In the genomic region with DNA sequence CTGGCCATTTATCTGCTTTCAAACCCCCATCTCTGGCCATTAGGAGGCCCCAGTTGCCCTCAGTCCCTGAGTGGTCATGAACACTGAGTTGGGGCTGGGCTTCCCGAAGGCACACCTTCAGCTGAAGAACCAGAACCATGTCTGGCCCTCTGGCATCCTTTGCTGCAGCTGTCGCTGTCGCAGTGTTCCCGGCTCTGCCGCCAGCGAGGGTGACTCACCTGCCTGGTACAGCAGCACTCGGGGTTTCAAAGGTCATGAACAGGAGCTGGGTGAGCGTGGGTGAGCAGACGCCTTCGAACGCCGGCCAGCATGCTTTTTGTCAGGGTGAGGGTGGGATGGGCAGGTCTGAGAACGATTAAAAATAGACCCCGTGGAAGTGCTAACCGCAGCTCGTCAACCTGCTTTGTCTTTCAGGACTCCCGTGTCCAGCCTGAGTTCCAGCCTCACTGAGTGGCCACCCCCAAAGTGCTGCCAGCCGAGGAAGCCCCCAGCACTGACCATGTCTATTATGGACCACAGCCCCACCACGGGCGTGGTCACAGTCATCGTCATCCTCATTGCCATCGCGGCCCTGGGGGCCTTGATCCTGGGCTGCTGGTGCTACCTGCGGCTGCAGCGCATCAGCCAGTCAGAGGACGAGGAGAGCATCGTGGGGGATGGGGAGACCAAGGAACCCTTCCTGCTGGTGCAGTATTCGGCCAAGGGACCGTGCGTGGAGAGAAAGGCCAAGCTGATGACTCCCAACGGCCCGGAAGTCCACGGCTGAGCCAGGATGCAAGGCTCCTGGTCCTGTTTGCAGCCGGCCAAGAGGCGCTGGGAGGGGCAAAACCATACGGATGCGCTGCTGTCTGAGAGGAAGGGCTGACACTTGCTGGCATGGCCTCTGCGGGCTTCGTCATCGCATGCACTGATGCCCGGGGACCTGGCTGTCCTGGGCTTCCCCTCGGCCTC, we compare ENCODE assay signal across 1 cellular context.
A peak's percentile ranks its signal among the peaks of the same experiment; 100 is the strongest.
TF ChIP-seq lines count a peak whose summit lies in the region.

No MANE protein-coding gene starts in this region.

TF ChIP-seq in HepG2, 621 proteins besides CTCF, POLR2A, EP300 and RAD21 (continued from another document and continues in another):
- TF ChIP-seq ZNF407 (CRISPR knock-in tag; IDR thresholded peaks at IDR 0.05; ENCODE audit: not compliant biosample characterization) (peak; percentile 43), PHF20 (CRISPR knock-in tag; IDR thresholded peaks at IDR 0.05) (peak; percentile 50; the same call in 1 of the 2 replicates), YEATS2 (CRISPR knock-in tag; IDR thresholded peaks at IDR 0.05; ENCODE audit: borderline replicate concordance) (no peak), SNAPC2 (CRISPR knock-in tag; IDR thresholded peaks at IDR 0.05) (0 out of 2 replicates have a peak, but pooled peaks have one; percentile 40), RERE (CRISPR knock-in tag; IDR thresholded peaks at IDR 0.05; ENCODE audit: low read depth) (0 out of 2 replicates have a peak, but pooled peaks have one; percentile 39), ZNF781 (CRISPR knock-in tag; IDR thresholded peaks at IDR 0.05; ENCODE audit: borderline replicate concordance, not compliant biosample characterization) (no peak), FOXK1 (CRISPR knock-in tag; IDR thresholded peaks at IDR 0.05; ENCODE audit: borderline replicate concordance, low read depth) (no peak), KDM4B (CRISPR knock-in tag; IDR thresholded peaks at IDR 0.05) (peak; percentile 90), ZNF784 (CRISPR knock-in tag; IDR thresholded peaks at IDR 0.05; ENCODE audit: borderline replicate concordance) (peak; percentile 79; the same call in 1 of the 2 replicates), ASH2L (IDR thresholded peaks at IDR 0.05; ENCODE audit: insufficient read length, low read depth, low read length) (peak; percentile 61), PRDM4 (CRISPR knock-in tag; IDR thresholded peaks at IDR 0.05; ENCODE audit: borderline replicate concordance) (no peak), RXRA (CRISPR knock-in tag; IDR thresholded peaks at IDR 0.05) (peak; percentile 80), ZBTB40 (IDR thresholded peaks at IDR 0.05) (no peak), ZBTB40 (CRISPR knock-in tag; IDR thresholded peaks at IDR 0.05) (peak; percentile 63), ZNF737 (CRISPR knock-in tag; IDR thresholded peaks at IDR 0.05; ENCODE audit: borderline replicate concordance) (0 out of 2 replicates have a peak, but pooled peaks have one; percentile 31), TP53 (CRISPR knock-in tag; conservative IDR thresholded peaks at IDR 0.05) (no peak), POGZ (CRISPR knock-in tag; IDR thresholded peaks at IDR 0.05) (peak; percentile 52; the same call in 1 of the 2 replicates)
